ENCODE assay signal across 8 cellular contexts in the genomic region with DNA sequence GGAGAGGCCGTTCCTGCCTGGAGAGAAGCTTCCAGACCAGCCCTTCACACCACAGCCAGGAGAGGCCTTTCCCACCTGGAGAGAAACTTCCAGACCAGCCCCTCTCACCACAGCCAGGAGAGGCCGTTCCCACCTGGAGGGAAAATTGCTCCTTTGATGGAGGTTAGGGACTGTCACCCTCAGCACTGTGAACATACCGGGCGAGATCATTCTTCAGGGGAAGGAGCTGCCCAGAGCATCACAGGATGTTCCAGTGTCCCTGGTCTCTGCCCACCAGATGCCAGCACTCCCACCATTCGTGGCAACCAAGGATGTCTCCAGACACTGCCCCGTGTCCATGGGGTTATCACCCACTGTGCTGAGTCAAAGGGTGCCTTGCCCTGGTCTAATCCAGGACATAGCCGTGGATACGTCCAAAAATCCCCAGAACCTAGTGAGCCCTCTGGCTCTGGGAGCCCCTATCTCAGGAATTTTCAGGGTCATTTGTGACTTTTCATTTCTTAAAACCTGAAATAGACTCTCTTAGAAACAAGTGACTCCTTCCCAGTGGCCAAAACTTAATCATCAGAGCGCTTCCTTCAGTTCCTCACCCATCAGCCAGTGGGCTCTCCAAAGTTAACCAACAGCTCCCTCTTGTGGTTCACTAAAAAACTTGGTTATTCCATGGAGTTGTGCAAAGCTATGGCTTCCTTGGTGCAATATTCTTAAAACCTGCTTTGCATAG.
A peak's percentile ranks its signal among the peaks of the same experiment; 100 is the strongest.
DNase-seq lines count a peak whose midpoint lies in the region; ATAC-seq and TF ChIP-seq lines count a peak whose summit lies in the region.

No MANE protein-coding gene starts in this region.

- POLR2A ChIA-PET in AG04449 (lab: Yijun Ruan, JAX) = interaction anchor here (0.9 kb wide), 1 partner anchor 175 kb away, joined by 3 read pairs; no protein-coding TSS in a partner anchor

- no peaks in the 10 kb centered on the region for H3K79me2 ChIP-seq in OCI-LY1 (ENCODE audit: insufficient read depth, low read length)

- H3K9me2 ChIP-seq in OCI-LY1 (ENCODE audit: low read depth, low read length) = no peaks in the 10 kb centered on the region

- peak; percentile 79 for TF ChIP-seq RAD21 in Ishikawa (IDR thresholded peaks at IDR 0.05; ENCODE audit: low read depth)
- TF ChIP-seq RAD21 in liver (IDR thresholded peaks at IDR 0.05) = peak; percentile 80 to 87

- TF ChIP-seq EP300 in Ishikawa (IDR thresholded peaks at IDR 0.05; ENCODE audit: borderline replicate concordance) (no peak), upper lobe of left lung (IDR thresholded peaks at IDR 0.05) (no peak)

- H3K27ac ChIP-seq in OCI-LY1 (ENCODE audit: low read depth, low read length, poor library complexity, severe bottlenecking) = no peak overlapping the region
- no peak overlapping the region for H3K27ac ChIP-seq in liver (ENCODE audit: low read depth in 1 of 2, low read length in 2 of 2)
- H3K27ac ChIP-seq in upper lobe of left lung = no peak overlapping the region

- ATAC-seq in upper lobe of left lung (ENCODE audit: low FRiP score in 2 of 2) (peak in 1 of 2 donors; percentile 75), HG02571 (IDR thresholded peaks at IDR 0.05; ENCODE audit: unreplicated experiment) (no peak)

- no peak overlapping the region for H3K9ac ChIP-seq in OCI-LY1 (ENCODE audit: low read length)
- H3K9ac ChIP-seq in liver (ENCODE audit: low read depth in 1 of 2, low read length in 2 of 2) = no peak overlapping the region

- no peaks in the 10 kb centered on the region for H3K9me3 ChIP-seq in OCI-LY1 (ENCODE audit: low read length)
- H3K9me3 ChIP-seq in liver (ENCODE audit: control insufficient read depth in 4 of 4, low read length in 3 of 4) = no peaks in the 10 kb centered on the region
- H3K9me3 ChIP-seq in upper lobe of left lung = no peaks in the 10 kb centered on the region

- no peak for TF ChIP-seq POLR2A in upper lobe of left lung (IDR thresholded peaks at IDR 0.05)

- no peak overlapping the region for H2AFZ ChIP-seq in OCI-LY1 (ENCODE audit: low read length)

- peaks cover 6% of the 10 kb centered on the region; the same call in 1 of the 2 replicates for H3K36me3 ChIP-seq in OCI-LY1 (ENCODE audit: insufficient read depth, low read length)
- H3K36me3 ChIP-seq in liver (ENCODE audit: control insufficient read depth in 4 of 4, insufficient read depth in 3 of 4, low read depth in 1 of 4, low read length in 3 of 4) = peaks cover 0 to 18% (median 4%) of the 10 kb centered on the region in 4 donors
- H3K36me3 ChIP-seq in upper lobe of left lung = peaks cover 5 to 38% (median 14%) of the 10 kb centered on the region in 4 donors

- H3K27me3 ChIP-seq in OCI-LY1 (ENCODE audit: insufficient read depth, low read length) (no peaks in the 10 kb centered on the region), liver (ENCODE audit: control insufficient read depth in 4 of 4, insufficient read depth in 4 of 4, low read length in 3 of 4) (no peaks in the 10 kb centered on the region), upper lobe of left lung (no peaks in the 10 kb centered on the region)

- H3K4me2 ChIP-seq in OCI-LY1 (ENCODE audit: low read length) = no peak overlapping the region

- H3K4me1 ChIP-seq in OCI-LY1 (ENCODE audit: insufficient read depth, low read length, severe bottlenecking) = no peaks in the 10 kb centered on the region
- H3K4me1 ChIP-seq in liver (ENCODE audit: control insufficient read depth in 4 of 4, insufficient read depth in 4 of 4, low read length in 3 of 4) = no peaks in the 10 kb centered on the region
- no peaks in the 10 kb centered on the region for H3K4me1 ChIP-seq in upper lobe of left lung

- no peak overlapping the region for H3K4me3 ChIP-seq in AG04449 (ENCODE audit: low read depth, low read length)
- H3K4me3 ChIP-seq in GM12864 (ENCODE audit: low read depth, low read length) = no peak overlapping the region
- H3K4me3 ChIP-seq in OCI-LY1 (ENCODE audit: low read depth, low read length, poor library complexity, severe bottlenecking) = no peak overlapping the region
- no peak overlapping the region for H3K4me3 ChIP-seq in liver (ENCODE audit: low read depth in 1 of 3, low read length in 3 of 3)
- no peak overlapping the region for H3K4me3 ChIP-seq in upper lobe of left lung

- CTCF ChIA-PET in AG04449 (lab: Yijun Ruan, JAX) = interaction anchor here (0.7 to 3.0 kb wide), 40 partner anchors 8 to 1316 kb away, joined by 3 to 23 read pairs (median 4); partner anchors contain the start of gene EVC2

- no peaks in the 10 kb centered on the region for H4K20me1 ChIP-seq in OCI-LY1 (ENCODE audit: insufficient read depth, low read length)

- DNase-seq in AG04449 (ENCODE audit: low read depth, low spot score) (peak; percentile 24), GM12864 (ENCODE audit: low read depth) (peak; percentile 30), dedifferentiated amniotic fluid mesenchymal stem cell (ENCODE audit: extremely low spot score) (peak; percentile 65), upper lobe of left lung (no peak)

- H3F3A ChIP-seq in OCI-LY1 (ENCODE audit: insufficient read depth, low read length) = no peaks in the 10 kb centered on the region

- 81% methylated on average over 9 of the region's 9 CpGs for WGBS in liver
- 82 to 90% methylated on average over 6 to 9 of the region's 9 CpGs for WGBS in upper lobe of left lung, 2 donors

- peak; percentile 62 for TF ChIP-seq CTCF in AG04449 (IDR thresholded peaks at IDR 0.05; ENCODE audit: insufficient read depth, low read length, missing control alignments)
- TF ChIP-seq CTCF in GM12864 (IDR thresholded peaks at IDR 0.05; ENCODE audit: low read depth, low read length, missing control alignments) = peak; percentile 69
- peak; percentile 56 for TF ChIP-seq CTCF in OCI-LY1 (IDR thresholded peaks at IDR 0.05; ENCODE audit: low read length)
- peak; percentile 64 for TF ChIP-seq CTCF in liver (IDR thresholded peaks at IDR 0.05; ENCODE audit: low read depth, low read length, missing input control)
- peak in 5 of 6 experiments; percentile 37 to 61 (median 51) for TF ChIP-seq CTCF in upper lobe of left lung (IDR thresholded peaks at IDR 0.05)

TF ChIP-seq in Ishikawa, 13 proteins besides CTCF, POLR2A, EP300 and RAD21 (continues in another document):
- TF ChIP-seq CREB1 (IDR thresholded peaks at IDR 0.05; ENCODE audit: low read depth) (no peak), TAF1 (IDR thresholded peaks at IDR 0.05; ENCODE audit: low read depth) (no peak), TCF12 (IDR thresholded peaks at IDR 0.05; ENCODE audit: low read depth) (no peak), YY1 (IDR thresholded peaks at IDR 0.05; ENCODE audit: low read depth) (no peak), FOXM1 (IDR thresholded peaks at IDR 0.05; ENCODE audit: borderline replicate concordance, low read depth) (no peak), EGR1 (IDR thresholded peaks at IDR 0.05) (no peak)
- TF ChIP-seq, protein P1, sequence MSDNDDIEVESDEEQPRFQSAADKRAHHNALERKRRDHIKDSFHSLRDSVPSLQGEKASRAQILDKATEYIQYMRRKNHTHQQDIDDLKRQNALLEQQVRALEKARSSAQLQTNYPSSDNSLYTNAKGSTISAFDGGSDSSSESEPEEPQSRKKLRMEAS (IDR thresholded peaks at IDR 0.05) = no peak
- TF ChIP-seq, protein P2, sequence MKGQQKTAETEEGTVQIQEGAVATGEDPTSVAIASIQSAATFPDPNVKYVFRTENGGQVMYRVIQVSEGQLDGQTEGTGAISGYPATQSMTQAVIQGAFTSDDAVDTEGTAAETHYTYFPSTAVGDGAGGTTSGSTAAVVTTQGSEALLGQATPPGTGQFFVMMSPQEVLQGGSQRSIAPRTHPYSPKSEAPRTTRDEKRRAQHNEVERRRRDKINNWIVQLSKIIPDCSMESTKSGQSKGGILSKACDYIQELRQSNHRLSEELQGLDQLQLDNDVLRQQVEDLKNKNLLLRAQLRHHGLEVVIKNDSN (IDR thresholded peaks at IDR 0.05) = no peak

TF ChIP-seq in liver, 16 proteins besides CTCF, POLR2A, EP300 and RAD21 (continues in another document):
- TF ChIP-seq HNF4A (conservative IDR thresholded peaks at IDR 0.05) (no peak), ZBTB33 (IDR thresholded peaks at IDR 0.05) (no peak), GABPA (IDR thresholded peaks at IDR 0.05 in 1 of 2, conservative IDR thresholded peaks at IDR 0.05 in 1 of 2) (no peak), ATF3 (IDR thresholded peaks at IDR 0.05) (no peak), RXRA (IDR thresholded peaks at IDR 0.05) (no peak), TAF1 (conservative IDR thresholded peaks at IDR 0.05) (no peak), NR2F2 (IDR thresholded peaks at IDR 0.05) (no peak), JUND (IDR thresholded peaks at IDR 0.05) (no peak), YY1 (IDR thresholded peaks at IDR 0.05) (no peak), FOXA1 (IDR thresholded peaks at IDR 0.05) (no peak)
- TF ChIP-seq, protein P1 (IDR thresholded peaks at IDR 0.05) = no peak

Comparison
In these comparisons a context has a peak if more than half of its experiments do, and no peak if none do; other contexts are left out.
1. DNase-seq: peak in AG04449 (single experiment), GM12864 (single experiment) and dedifferentiated amniotic fluid mesenchymal stem cell (single experiment); none in upper lobe of left lung (0 of 2).
2. Peak in every context shown above with its lines, with median percentiles within 50 percentile points of each other: CTCF ChIP-seq.